Comparison of ENCODE assay signal across 8 cellular contexts in the genomic region with DNA sequence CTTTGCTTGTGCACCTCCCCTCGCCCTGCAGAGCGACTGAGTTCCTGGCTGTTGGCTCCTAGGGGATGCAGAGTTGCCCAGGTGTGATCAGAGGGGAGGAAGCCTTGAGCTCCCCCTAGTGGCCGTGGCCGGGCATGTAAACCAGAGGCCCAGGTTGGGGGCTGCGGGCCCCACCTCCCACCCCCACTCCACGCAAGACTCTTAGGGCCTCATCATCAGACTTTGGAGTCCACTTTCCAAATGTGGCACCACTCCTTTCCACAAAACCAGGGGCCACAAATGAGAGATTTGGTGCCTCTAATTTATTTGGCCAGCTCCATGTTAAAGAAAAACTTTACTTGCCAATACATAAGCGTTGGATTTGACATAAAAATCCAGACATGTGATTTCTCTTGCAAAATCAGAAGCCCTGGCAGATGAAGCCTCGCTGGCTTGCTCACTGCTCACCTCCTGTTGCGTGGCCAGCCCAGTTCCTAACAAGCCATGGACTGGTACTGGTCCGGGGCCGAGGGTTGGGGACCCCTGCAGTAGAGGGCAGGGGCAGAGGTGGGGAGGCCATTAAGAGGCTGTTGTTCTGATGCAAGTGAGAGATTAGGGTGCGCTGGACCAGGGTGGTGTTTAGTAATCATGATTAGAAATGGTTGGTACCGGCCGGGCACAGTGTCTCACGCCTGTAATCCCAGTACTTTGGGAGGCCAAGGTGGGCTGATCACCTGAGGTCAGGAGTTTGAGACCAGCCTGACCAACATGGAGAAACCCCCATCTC. TPM values are rescaled to one million over a fixed set of nuclear protein-coding genes. Genes with fewer than 3 reads are reported as not detected.
A peak's percentile ranks its signal among the peaks of the same experiment; 100 is the strongest.
DNase-seq lines count a peak whose midpoint lies in the region; ATAC-seq and TF ChIP-seq lines count a peak whose summit lies in the region.

No MANE protein-coding gene starts in this region.

- ATAC-seq in HG03025 (IDR thresholded peaks at IDR 0.05; ENCODE audit: low FRiP score, unreplicated experiment) (no peak), GM21529 (IDR thresholded peaks at IDR 0.05; ENCODE audit: unreplicated experiment) (no peak)

- TF ChIP-seq POLR2A in sigmoid colon (IDR thresholded peaks at IDR 0.05), result no peak

- no peaks in the 10 kb centered on the region for H3K4me1 ChIP-seq in OCI-LY3 (ENCODE audit: low read length)
- no peaks in the 10 kb centered on the region for H3K4me1 ChIP-seq in sigmoid colon

- H2AFZ ChIP-seq in OCI-LY3 (ENCODE audit: low read depth, low read length), result no peak overlapping the region

- TF ChIP-seq CTCF in OCI-LY3 (IDR thresholded peaks at IDR 0.05; ENCODE audit: low read depth, low read length) (peak; percentile 64), sigmoid colon (IDR thresholded peaks at IDR 0.05) (peak in 3 of 4 experiments; percentile 65 to 83 (median 80))

- WGBS in sigmoid colon, 2 donors, result 48 to 53% methylated on average over 15 of the region's 15 CpGs

- H3K4me3 ChIP-seq in OCI-LY3 (ENCODE audit: low read length) (no peak overlapping the region), sigmoid colon (no peak overlapping the region)

- DNase-seq in NCI-H748 (lab: John Stamatoyannopoulos, UW; ENCODE audit: unreplicated experiment) (peak; percentile 43), NCI-H748 treated with DMSO at 0.1 percent for 48 hours (lab: John Stamatoyannopoulos, UW) (no peak), activated gamma-delta T cell treated with Interleukin-2 at 50 U/mL for 16 hours (peak; percentile 67), cardiac septum (ENCODE audit: low spot score) (peak; percentile 84), sigmoid colon (no peak)

- H3K9ac ChIP-seq in OCI-LY3 (ENCODE audit: low read length), result no peak overlapping the region

- H3K4me2 ChIP-seq in OCI-LY3 (ENCODE audit: low read length), result no peak overlapping the region

- H3K9me3 ChIP-seq in OCI-LY3 (ENCODE audit: insufficient read depth, low read length), result no peaks in the 10 kb centered on the region
- H3K9me3 ChIP-seq in sigmoid colon, result peaks cover 0 to 4% (median 0%) of the 10 kb centered on the region in 4 donors

- H3K27ac ChIP-seq in OCI-LY3 (ENCODE audit: low read length) (no peak overlapping the region), sigmoid colon (no peak overlapping the region)

- H3K36me3 ChIP-seq in OCI-LY3 (replicated peaks; ENCODE audit: low read depth, low read length), result no peaks in the 10 kb centered on the region
- H3K36me3 ChIP-seq in sigmoid colon, result no peaks in the 10 kb centered on the region

- TF ChIP-seq EP300 in sigmoid colon (IDR thresholded peaks at IDR 0.05), result no peak

- no peaks in the 10 kb centered on the region for H4K20me1 ChIP-seq in OCI-LY3 (ENCODE audit: insufficient read depth, low read length)

- intact Hi-C loops in cardiac septum (cut with DNase I), result loop anchor here (5.0 kb wide), 2 partner anchors 260 to 300 kb away; no protein-coding TSS in a partner anchor
- intact Hi-C loops in sigmoid colon (cut with DNase I), result loop anchor here (2.0 to 5.0 kb wide), 2 partner anchors 262 to 305 kb away; no protein-coding TSS in a partner anchor

- H3K79me2 ChIP-seq in OCI-LY3 (ENCODE audit: low read length), result no peaks in the 10 kb centered on the region

- H3K27me3 ChIP-seq in OCI-LY3 (ENCODE audit: low read depth, low read length) (no peaks in the 10 kb centered on the region), sigmoid colon (no peaks in the 10 kb centered on the region)

RNA-seq across cellular contexts. Expression of gene GAS7, which starts 28.7 kb away (rescaled TPM):
- total RNA-seq in cardiac septum, result 75.9 TPM
- 10 to 100 TPM; 35.1 to 67.6 (median 59.5) TPM for total RNA-seq in sigmoid colon
- 10 to 100 TPM in 1 of 3 donors, 1 to 10 TPM in 2; 6.5 to 17.9 (median 9.6) TPM for polyA plus RNA-seq in sigmoid colon

Comparison
In these comparisons a context has a peak if more than half of its experiments do, and no peak if none do; other contexts are left out.
1. DNase-seq: peak in NCI-H748 (single experiment), activated gamma-delta T cell treated with Interleukin-2 at 50 U/mL for 16 hours (single experiment) and cardiac septum (single experiment); none in NCI-H748 treated with DMSO at 0.1 percent for 48 hours (single experiment) and sigmoid colon (single experiment).